ENCODE assay signal across 17 cellular contexts in genomic region chr6:151248295-151248694, GRCh38.
"Had no signal": no experiment of that assay in that cellular context is flagged by ENCODE, and none has a peak within 500 bp of the region (broad histone marks: within the 10 kb centered on the region; RNA-seq: fewer than 3 reads in every experiment).

No MANE protein-coding gene starts in this region.

- H3K4me3 Mint-ChIP-seq: activated naive CD8-positive, alpha-beta T cell; effector memory CD8-positive, alpha-beta T cell; natural killer cell treated with Interleukin-12 subunit alpha and Interleukin-12 subunit beta and Interleukin-15 and Interleukin-18, amount 100 ng/mL, for 72 hours; T-cell had no signal

- H3K9me3 ChIP-seq: body of pancreas, thoracic aorta had no signal

- ATAC-seq: body of pancreas; effector memory CD8-positive, alpha-beta T cell; left cardiac atrium; natural killer cell treated with Interleukin-12 subunit alpha and Interleukin-12 subunit beta and Interleukin-15 and Interleukin-18, amount 100 ng/mL, for 72 hours; SK-N-SH treated with all-trans-retinoic acid at 6 μM for 48 hours; T-cell had no signal

- H3K27ac ChIP-seq: body of pancreas, skin epidermis, thoracic aorta had no signal

- H3K36me3 ChIP-seq: thoracic aorta had no signal

- H3K27ac Mint-ChIP-seq: activated naive CD8-positive, alpha-beta T cell; natural killer cell treated with Interleukin-12 subunit alpha and Interleukin-12 subunit beta and Interleukin-15 and Interleukin-18, amount 100 ng/mL, for 72 hours; T-cell had no signal

- DNase-seq: activated CD4-positive, CD25-positive, alpha-beta regulatory T cell; activated CD8-positive, alpha-beta memory T cell treated with anti-CD3 and anti-CD28 coated beads for 24 hours; activated CD8-positive, alpha-beta memory T cell treated with anti-CD3 and anti-CD28 coated beads, Interleukin-2, amount 50 U/mL, for 48 hours; body of pancreas; effector memory CD8-positive, alpha-beta T cell; hippocampal formation; left cardiac atrium; nucleus accumbens; posterior cingulate gyrus; stimulated activated CD4-positive, alpha-beta T cell treated with anti-CD3 and anti-CD28 coated beads, Interleukin-4, amount 100 ng/mL, for 1 hour; T-cell; T-helper 9 cell had no signal

- H3K27me3 ChIP-seq: body of pancreas had no signal

- H3K4me1 ChIP-seq: body of pancreas had no signal

- H3K9me3 Mint-ChIP-seq: effector memory CD8-positive, alpha-beta T cell; natural killer cell treated with Interleukin-12 subunit alpha and Interleukin-12 subunit beta and Interleukin-15 and Interleukin-18, amount 100 ng/mL, for 72 hours; T-cell had no signal

- H3K4me3 ChIP-seq: body of pancreas, skin epidermis, thoracic aorta had no signal

- H3K36me3 Mint-ChIP-seq: activated naive CD8-positive, alpha-beta T cell; natural killer cell treated with Interleukin-12 subunit alpha and Interleukin-12 subunit beta and Interleukin-15 and Interleukin-18, amount 100 ng/mL, for 72 hours; T-cell had no signal

- H3K4me1 Mint-ChIP-seq: T-cell had no signal
